ENCODE assay signal across 25 cellular contexts in genomic region chr10:59104186-59104585, GRCh38.
DNase-seq lines count a peak whose midpoint lies in the region; ATAC-seq and TF ChIP-seq lines count a peak whose summit lies in the region.
"Had no signal": no experiment of that assay in that cellular context is flagged by ENCODE, and none has a peak within 500 bp of the region (broad histone marks: within the 10 kb centered on the region; RNA-seq: fewer than 3 reads in every experiment).

No MANE protein-coding gene starts in this region.

- H3K4me1 ChIP-seq in HAP-1 = no peaks in the 10 kb centered on the region; the same call in 1 of the 2 replicates
- peaks cover 33% of the 10 kb centered on the region for H3K4me1 ChIP-seq in body of pancreas

- TF ChIP-seq POLR2A in body of pancreas (IDR thresholded peaks at IDR 0.05) = no peak

- no peak overlapping the region for H3K4me3 ChIP-seq in HAP-1
- H3K4me3 ChIP-seq in body of pancreas = no peak overlapping the region
- H3K4me3 ChIP-seq: BLaER1, GM12878, K562, PC-9 had no signal

- no peak for TF ChIP-seq CTCF in body of pancreas (IDR thresholded peaks at IDR 0.05)

- H3K27ac ChIP-seq in body of pancreas = no peak overlapping the region
- H3K27ac ChIP-seq: BLaER1, PC-9 had no signal

- DNase-seq in NCI-H82 (lab: John Stamatoyannopoulos, UW) = peak; percentile 20
- no peak for DNase-seq in NCI-H82 treated with DMSO at 0.1 percent for 48 hours (lab: John Stamatoyannopoulos, UW; ENCODE audit: unreplicated experiment)
- DNase-seq in HAP-1 (ENCODE audit: low spot score in 2 of 2) = peak; percentile 16 to 47
- peak; percentile 18 for DNase-seq in iPS-NIHi7 (ENCODE audit: extremely low spot score)
- no peak for DNase-seq in body of pancreas
- DNase-seq: CD4-positive, CD25-positive, alpha-beta regulatory T cell; GDM1; HFFc6; Kasumi-1; NCI-H1092 treated with DMSO at 0.1 percent for 48 hours; NCI-H1436; NCI-H187 treated with DMSO at 0.1 percent for 48 hours; NCI-H446 treated with DMSO at 0.1 percent for 48 hours; NCI-H526; NK-92 treated with Interleukin-12 subunit alpha and Interleukin-12 subunit beta, amount 100 ng/mL, for 24 hours; PC-9; Right ventricle myocardium superior; RPMI8226; T-cell had no signal

- 93 to 94% methylated on average over 4 of the region's 4 CpGs for WGBS in body of pancreas, 2 donors

- no peak for ATAC-seq in GM21367 (IDR thresholded peaks at IDR 0.05; ENCODE audit: unreplicated experiment)
- ATAC-seq in GM19351 (IDR thresholded peaks at IDR 0.05; ENCODE audit: unreplicated experiment) = no peak
- no peak for ATAC-seq in body of pancreas
- ATAC-seq: GM12878, HepG2, K562, T-cell had no signal

- in situ Hi-C loops in HAP-1 (cut with MboI; ENCODE audit: low sequenced_read_pairs) = no loop called here

- H3K27me3 ChIP-seq in HAP-1 (ENCODE audit: low read depth) (no peaks in the 10 kb centered on the region), body of pancreas (no peaks in the 10 kb centered on the region)
- H3K27me3 ChIP-seq: BLaER1 had no signal

- H3K9me3 ChIP-seq in HAP-1 = no peaks in the 10 kb centered on the region
- H3K9me3 ChIP-seq in body of pancreas = no peaks in the 10 kb centered on the region
- H3K9me3 ChIP-seq: BLaER1 had no signal

- intact Hi-C loops in body of pancreas (cut with DNase I) = no loop called here

- no peaks in the 10 kb centered on the region for H3K36me3 ChIP-seq in HAP-1 (replicated peaks)
- H3K36me3 ChIP-seq in body of pancreas (replicated peaks in 1 of 2; ENCODE audit: insufficient read depth in 1 of 2, low read depth in 2 of 2) = no peaks in the 10 kb centered on the region
- H3K36me3 ChIP-seq: BLaER1 had no signal

Comparison
In these comparisons a context has a peak if more than half of its experiments do, and no peak if none do; other contexts are left out.
1. DNase-seq: peak in NCI-H82 (single experiment), HAP-1 (2 of 2) and iPS-NIHi7 (single experiment); none in NCI-H82 treated with DMSO at 0.1 percent for 48 hours (single experiment) and body of pancreas (0 of 4).